8 cellular contexts compared by ENCODE assay signal in genomic region chr6:20400476-20401402, GRCh38. TPM values are rescaled to one million over a fixed set of nuclear protein-coding genes. Genes with fewer than 3 reads are reported as not detected.
A peak's percentile ranks its signal among the peaks of the same experiment; 100 is the strongest.
DNase-seq lines count a peak whose midpoint lies in the region; ATAC-seq lines count a peak whose summit lies in the region.

No MANE protein-coding gene starts in this region.

- no peaks in the 10 kb centered on the region for H3K9me3 Mint-ChIP-seq in T-cell
- no peaks in the 10 kb centered on the region for H3K9me3 Mint-ChIP-seq in immature natural killer cell

- DNase-seq in ACHN (peak; percentile 45), NCI-H128 (lab: John Stamatoyannopoulos, UW; ENCODE audit: unreplicated experiment) (peak; percentile 81), T-cell (peak in 26 of 34 experiments; percentile 3 to 47 (median 18)), T47D (ENCODE audit: low read depth in 1 of 2, low spot score in 1 of 2) (peak; percentile 41 to 58), immature natural killer cell (peak; percentile 15 to 28 (median 25))
- DNase-seq in stimulated activated CD4-positive, alpha-beta T cell treated with anti-CD3 and anti-CD28 coated beads, Interleukin-12 subunit alpha, Interleukin-12 subunit beta, amount 100 ng/mL, for 24 hours (ENCODE audit: low read depth in 2 of 2) = peak; percentile 7 to 31

- in situ Hi-C loops in ACHN (cut with HindIII; ENCODE audit: low pct_ligation_motif_present, low pct_unique_long_range_greater_than_20kb, low sequenced_read_pairs) (no loop called here), T47D (cut with HindIII; ENCODE audit: low pct_unique_long_range_greater_than_20kb, low sequenced_read_pairs) (no loop called here)

- ATAC-seq in GM19395 (IDR thresholded peaks at IDR 0.05; ENCODE audit: unreplicated experiment) (peak; percentile 0), T-cell (replicated peaks in 1 of 4) (no peak), HG02623 (IDR thresholded peaks at IDR 0.05; ENCODE audit: unreplicated experiment) (no peak)

- POLR2A ChIA-PET in T-cell (lab: Charles Lee) = interaction anchor here in 1 of 2 donors (0.6 to 1.6 kb wide), 2 partner anchors 12 to 81 kb away, joined by 5 to 8 read pairs; no protein-coding TSS in a partner anchor

- H3K4me3 Mint-ChIP-seq in T-cell (peak overlapping the region; percentile 90 to 100 (median 92)), immature natural killer cell (peak overlapping the region; percentile 95 to 99 (median 96))

- CTCF ChIA-PET in T-cell (lab: Charles Lee) = interaction anchor here (0.6 to 2.5 kb wide), 3 partner anchors 81 to 310 kb away, joined by 3 to 7 read pairs (median 3); no protein-coding TSS in a partner anchor

- H3K36me3 Mint-ChIP-seq in T-cell = peaks cover 3% of the 10 kb centered on the region
- no peaks in the 10 kb centered on the region for H3K36me3 Mint-ChIP-seq in immature natural killer cell

- H3K27ac Mint-ChIP-seq in T-cell (peak overlapping the region; percentile 81 to 84), immature natural killer cell (peak overlapping the region; percentile 89 to 94 (median 91))

- H3K4me1 Mint-ChIP-seq in T-cell (peaks cover 28 to 35% (median 29%) of the 10 kb centered on the region in 3 donors), immature natural killer cell (peaks cover 31 to 38% of the 10 kb centered on the region in 2 donors)

- H3K27me3 Mint-ChIP-seq in T-cell (no peaks in the 10 kb centered on the region), immature natural killer cell (ENCODE audit: low read depth in 3 of 3) (peaks cover 9 to 13% (median 10%) of the 10 kb centered on the region in 3 donors)

RNA-seq across cellular contexts. Expression of gene E2F3, which starts 0.9 kb away (rescaled TPM):
- total RNA-seq in T-cell = 10 to 100 TPM in 4 of 5 donors, 1 to 10 TPM in 1; 9.6 to 28.2 (median 23.1) TPM
- 1 to 10 TPM; 4.2 to 7.7 (median 4.7) TPM for polyA plus RNA-seq in immature natural killer cell

Comparison
In these comparisons a context has a peak if more than half of its experiments do, and no peak if none do; other contexts are left out.
1. DNase-seq: peak in every context shown above with its lines; median percentile 81 in NCI-H128; 50 in T47D; 45 in ACHN; 25 in immature natural killer cell; 19 in stimulated activated CD4-positive, alpha-beta T cell treated with anti-CD3 and anti-CD28 coated beads, Interleukin-12 subunit alpha, Interleukin-12 subunit beta, amount 100 ng/mL, for 24 hours; 18 in T-cell.